In the genomic region with DNA sequence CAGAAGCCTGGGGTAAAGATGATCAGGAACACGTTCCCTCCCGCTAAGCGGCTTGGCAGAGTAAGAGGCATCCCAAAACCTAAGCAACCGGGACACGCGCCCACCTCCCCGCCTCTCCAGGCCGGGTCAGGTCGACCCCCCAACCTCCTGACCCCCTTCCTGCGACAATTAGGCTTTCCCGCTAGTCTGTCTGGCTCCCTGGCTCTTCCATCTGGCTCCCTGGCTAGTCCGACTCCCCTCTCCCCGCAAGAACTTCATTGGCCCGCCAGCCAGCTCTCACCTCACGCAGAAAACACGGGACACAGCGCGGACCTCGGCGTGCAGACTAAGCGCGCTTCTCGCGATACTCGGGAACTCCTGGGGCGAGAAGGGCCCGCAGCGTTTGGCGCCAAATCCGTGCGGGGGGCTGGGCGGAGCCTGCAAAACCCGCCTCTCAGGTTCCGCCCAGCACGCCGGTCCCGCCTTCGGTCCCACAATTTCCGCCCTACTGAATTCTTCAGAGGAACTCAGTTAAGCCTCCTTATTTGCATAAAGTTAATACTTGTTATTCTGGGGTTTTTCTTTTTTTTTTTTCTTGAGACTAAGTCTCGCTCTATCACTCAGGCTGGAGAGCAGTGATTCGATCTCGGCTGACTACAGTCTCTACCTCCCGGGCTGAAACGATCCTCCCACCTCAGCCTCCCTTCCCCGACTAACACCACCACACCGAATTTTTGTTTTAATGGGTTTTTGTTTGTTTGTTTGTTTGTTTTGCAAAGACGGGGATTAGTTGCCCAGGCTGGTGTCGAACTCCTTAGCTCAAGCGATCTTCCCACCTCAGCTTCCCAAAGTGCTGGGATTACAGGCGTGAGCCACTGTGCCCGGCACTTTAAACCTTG, we compare ENCODE assay signal across 1 cellular context.
A peak's percentile ranks its signal among the peaks of the same experiment; 100 is the strongest.
TF ChIP-seq lines count a peak whose summit lies in the region.

TIPIN (minus strand) TSS at position 327 of the 878 bp plus-strand sequence. CDS start 3,738 bp downstream, outside the sequence.

TF ChIP-seq in HepG2, 621 proteins besides CTCF, POLR2A, EP300 and RAD21 (continued from another document and continues in another):
- TF ChIP-seq ZNF281 (CRISPR knock-in tag; IDR thresholded peaks at IDR 0.05; ENCODE audit: borderline replicate concordance) = peak; percentile 70
- no peak for TF ChIP-seq PAF1 (CRISPR knock-in tag; IDR thresholded peaks at IDR 0.05)
- TF ChIP-seq ERF (CRISPR knock-in tag; IDR thresholded peaks at IDR 0.05) = peak; percentile 75
- no peak; the same call in none of the 2 replicates for TF ChIP-seq ARHGAP35 (CRISPR knock-in tag; IDR thresholded peaks at IDR 0.05; ENCODE audit: borderline replicate concordance)
- TF ChIP-seq ETV6 (CRISPR knock-in tag; conservative IDR thresholded peaks at IDR 0.05) = no peak
- TF ChIP-seq ZSCAN21 (CRISPR knock-in tag; IDR thresholded peaks at IDR 0.05; ENCODE audit: borderline replicate concordance) = peak; percentile 41; the same call in 1 of the 2 replicates
- TF ChIP-seq ZNF777 (CRISPR knock-in tag; IDR thresholded peaks at IDR 0.05) = no peak
- TF ChIP-seq ZNF138 (CRISPR knock-in tag; IDR thresholded peaks at IDR 0.05; ENCODE audit: low read depth) = no peak
- TF ChIP-seq PLSCR1 (CRISPR knock-in tag; IDR thresholded peaks at IDR 0.05; ENCODE audit: borderline replicate concordance) = no peak
- peak; percentile 66; the same call in 1 of the 2 replicates for TF ChIP-seq ZNF609 (CRISPR knock-in tag; IDR thresholded peaks at IDR 0.05; ENCODE audit: borderline replicate concordance)
- TF ChIP-seq SCMH1 (CRISPR knock-in tag; IDR thresholded peaks at IDR 0.05; ENCODE audit: borderline replicate concordance) = no peak
- no peak for TF ChIP-seq HDAC6 (IDR thresholded peaks at IDR 0.05; ENCODE audit: low read depth, low read length)
- TF ChIP-seq ZNF672 (CRISPR knock-in tag; IDR thresholded peaks at IDR 0.05) = no peak
- TF ChIP-seq, protein P1, sequence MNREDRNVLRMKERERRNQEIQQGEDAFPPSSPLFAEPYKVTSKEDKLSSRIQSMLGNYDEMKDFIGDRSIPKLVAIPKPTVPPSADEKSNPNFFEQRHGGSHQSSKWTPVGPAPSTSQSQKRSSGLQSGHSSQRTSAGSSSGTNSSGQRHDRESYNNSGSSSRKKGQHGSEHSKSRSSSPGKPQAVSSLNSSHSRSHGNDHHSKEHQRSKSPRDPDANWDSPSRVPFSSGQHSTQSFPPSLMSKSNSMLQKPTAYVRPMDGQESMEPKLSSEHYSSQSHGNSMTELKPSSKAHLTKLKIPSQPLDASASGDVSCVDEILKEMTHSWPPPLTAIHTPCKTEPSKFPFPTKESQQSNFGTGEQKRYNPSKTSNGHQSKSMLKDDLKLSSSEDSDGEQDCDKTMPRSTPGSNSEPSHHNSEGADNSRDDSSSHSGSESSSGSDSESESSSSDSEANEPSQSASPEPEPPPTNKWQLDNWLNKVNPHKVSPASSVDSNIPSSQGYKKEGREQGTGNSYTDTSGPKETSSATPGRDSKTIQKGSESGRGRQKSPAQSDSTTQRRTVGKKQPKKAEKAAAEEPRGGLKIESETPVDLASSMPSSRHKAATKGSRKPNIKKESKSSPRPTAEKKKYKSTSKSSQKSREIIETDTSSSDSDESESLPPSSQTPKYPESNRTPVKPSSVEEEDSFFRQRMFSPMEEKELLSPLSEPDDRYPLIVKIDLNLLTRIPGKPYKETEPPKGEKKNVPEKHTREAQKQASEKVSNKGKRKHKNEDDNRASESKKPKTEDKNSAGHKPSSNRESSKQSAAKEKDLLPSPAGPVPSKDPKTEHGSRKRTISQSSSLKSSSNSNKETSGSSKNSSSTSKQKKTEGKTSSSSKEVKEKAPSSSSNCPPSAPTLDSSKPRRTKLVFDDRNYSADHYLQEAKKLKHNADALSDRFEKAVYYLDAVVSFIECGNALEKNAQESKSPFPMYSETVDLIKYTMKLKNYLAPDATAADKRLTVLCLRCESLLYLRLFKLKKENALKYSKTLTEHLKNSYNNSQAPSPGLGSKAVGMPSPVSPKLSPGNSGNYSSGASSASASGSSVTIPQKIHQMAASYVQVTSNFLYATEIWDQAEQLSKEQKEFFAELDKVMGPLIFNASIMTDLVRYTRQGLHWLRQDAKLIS (CRISPR knock-in tag; IDR thresholded peaks at IDR 0.05) = no peak
- no peak for TF ChIP-seq DNMT1 (CRISPR knock-in tag; IDR thresholded peaks at IDR 0.05)
- TF ChIP-seq PRPF4 (IDR thresholded peaks at IDR 0.05; ENCODE audit: low read depth, low read length, poor library complexity, severe bottlenecking) = no peak
- TF ChIP-seq ZNF670 (CRISPR knock-in tag; IDR thresholded peaks at IDR 0.05; ENCODE audit: borderline replicate concordance) = no peak; the same call in 1 of the 2 replicates
- TF ChIP-seq, protein P2, sequence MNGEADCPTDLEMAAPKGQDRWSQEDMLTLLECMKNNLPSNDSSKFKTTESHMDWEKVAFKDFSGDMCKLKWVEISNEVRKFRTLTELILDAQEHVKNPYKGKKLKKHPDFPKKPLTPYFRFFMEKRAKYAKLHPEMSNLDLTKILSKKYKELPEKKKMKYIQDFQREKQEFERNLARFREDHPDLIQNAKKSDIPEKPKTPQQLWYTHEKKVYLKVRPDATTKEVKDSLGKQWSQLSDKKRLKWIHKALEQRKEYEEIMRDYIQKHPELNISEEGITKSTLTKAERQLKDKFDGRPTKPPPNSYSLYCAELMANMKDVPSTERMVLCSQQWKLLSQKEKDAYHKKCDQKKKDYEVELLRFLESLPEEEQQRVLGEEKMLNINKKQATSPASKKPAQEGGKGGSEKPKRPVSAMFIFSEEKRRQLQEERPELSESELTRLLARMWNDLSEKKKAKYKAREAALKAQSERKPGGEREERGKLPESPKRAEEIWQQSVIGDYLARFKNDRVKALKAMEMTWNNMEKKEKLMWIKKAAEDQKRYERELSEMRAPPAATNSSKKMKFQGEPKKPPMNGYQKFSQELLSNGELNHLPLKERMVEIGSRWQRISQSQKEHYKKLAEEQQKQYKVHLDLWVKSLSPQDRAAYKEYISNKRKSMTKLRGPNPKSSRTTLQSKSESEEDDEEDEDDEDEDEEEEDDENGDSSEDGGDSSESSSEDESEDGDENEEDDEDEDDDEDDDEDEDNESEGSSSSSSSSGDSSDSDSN (CRISPR knock-in tag; IDR thresholded peaks at IDR 0.05) = peak; percentile 63; the same call in 1 of the 2 replicates
- 0 out of 2 replicates have a peak, but pooled peaks have one; percentile 36 for TF ChIP-seq GATAD2A (CRISPR knock-in tag; IDR thresholded peaks at IDR 0.05)
- no peak for TF ChIP-seq TAF15 (IDR thresholded peaks at IDR 0.05; ENCODE audit: low read depth, low read length, poor library complexity, severe bottlenecking)
- TF ChIP-seq RBAK (CRISPR knock-in tag; IDR thresholded peaks at IDR 0.05) = no peak
- TF ChIP-seq KDM2A (CRISPR knock-in tag; IDR thresholded peaks at IDR 0.05; ENCODE audit: borderline replicate concordance, low read depth) = no peak; the same call in 1 of the 2 replicates
- TF ChIP-seq YY1 (IDR thresholded peaks at IDR 0.05; ENCODE audit: insufficient read depth, insufficient replicate concordance, low read depth, low read length) = no peak
- TF ChIP-seq, protein P3, sequence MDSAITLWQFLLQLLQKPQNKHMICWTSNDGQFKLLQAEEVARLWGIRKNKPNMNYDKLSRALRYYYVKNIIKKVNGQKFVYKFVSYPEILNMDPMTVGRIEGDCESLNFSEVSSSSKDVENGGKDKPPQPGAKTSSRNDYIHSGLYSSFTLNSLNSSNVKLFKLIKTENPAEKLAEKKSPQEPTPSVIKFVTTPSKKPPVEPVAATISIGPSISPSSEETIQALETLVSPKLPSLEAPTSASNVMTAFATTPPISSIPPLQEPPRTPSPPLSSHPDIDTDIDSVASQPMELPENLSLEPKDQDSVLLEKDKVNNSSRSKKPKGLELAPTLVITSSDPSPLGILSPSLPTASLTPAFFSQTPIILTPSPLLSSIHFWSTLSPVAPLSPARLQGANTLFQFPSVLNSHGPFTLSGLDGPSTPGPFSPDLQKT (CRISPR knock-in tag; IDR thresholded peaks at IDR 0.05; ENCODE audit: borderline replicate concordance) = no peak
- TF ChIP-seq, protein P4, sequence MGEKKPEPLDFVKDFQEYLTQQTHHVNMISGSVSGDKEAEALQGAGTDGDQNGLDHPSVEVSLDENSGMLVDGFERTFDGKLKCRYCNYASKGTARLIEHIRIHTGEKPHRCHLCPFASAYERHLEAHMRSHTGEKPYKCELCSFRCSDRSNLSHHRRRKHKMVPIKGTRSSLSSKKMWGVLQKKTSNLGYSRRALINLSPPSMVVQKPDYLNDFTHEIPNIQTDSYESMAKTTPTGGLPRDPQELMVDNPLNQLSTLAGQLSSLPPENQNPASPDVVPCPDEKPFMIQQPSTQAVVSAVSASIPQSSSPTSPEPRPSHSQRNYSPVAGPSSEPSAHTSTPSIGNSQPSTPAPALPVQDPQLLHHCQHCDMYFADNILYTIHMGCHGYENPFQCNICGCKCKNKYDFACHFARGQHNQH (CRISPR knock-in tag; IDR thresholded peaks at IDR 0.05) = peak; percentile 48; the same call in 1 of the 2 replicates
- TF ChIP-seq ZSCAN30 (CRISPR knock-in tag; IDR thresholded peaks at IDR 0.05) = no peak
- TF ChIP-seq SIN3A (IDR thresholded peaks at IDR 0.05; ENCODE audit: borderline replicate concordance, low read depth, low read length) = peak; percentile 80; the same call in 1 of the 2 replicates
- TF ChIP-seq ZNF614 (CRISPR knock-in tag; IDR thresholded peaks at IDR 0.05; ENCODE audit: borderline replicate concordance) = no peak
- TF ChIP-seq GABPA (IDR thresholded peaks at IDR 0.05; ENCODE audit: low read depth, low read length) = peak; percentile 43
- peak; percentile 83 for TF ChIP-seq GABPA (CRISPR knock-in tag; IDR thresholded peaks at IDR 0.05; ENCODE audit: low read depth)
- no peak for TF ChIP-seq FOXK2 (IDR thresholded peaks at IDR 0.05)
- TF ChIP-seq, protein P5, sequence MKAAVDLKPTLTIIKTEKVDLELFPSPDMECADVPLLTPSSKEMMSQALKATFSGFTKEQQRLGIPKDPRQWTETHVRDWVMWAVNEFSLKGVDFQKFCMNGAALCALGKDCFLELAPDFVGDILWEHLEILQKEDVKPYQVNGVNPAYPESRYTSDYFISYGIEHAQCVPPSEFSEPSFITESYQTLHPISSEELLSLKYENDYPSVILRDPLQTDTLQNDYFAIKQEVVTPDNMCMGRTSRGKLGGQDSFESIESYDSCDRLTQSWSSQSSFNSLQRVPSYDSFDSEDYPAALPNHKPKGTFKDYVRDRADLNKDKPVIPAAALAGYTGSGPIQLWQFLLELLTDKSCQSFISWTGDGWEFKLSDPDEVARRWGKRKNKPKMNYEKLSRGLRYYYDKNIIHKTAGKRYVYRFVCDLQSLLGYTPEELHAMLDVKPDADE (CRISPR knock-in tag; IDR thresholded peaks at IDR 0.05) = no peak
- TF ChIP-seq NBN (conservative IDR thresholded peaks at IDR 0.05) = no peak
- TF ChIP-seq ZNF136 (CRISPR knock-in tag; IDR thresholded peaks at IDR 0.05; ENCODE audit: low read depth) = 0 out of 2 replicates have a peak, but pooled peaks have one; percentile 65
- no peak for TF ChIP-seq HMGA1 (CRISPR knock-in tag; conservative IDR thresholded peaks at IDR 0.05)
- no peak for TF ChIP-seq U2AF2 (IDR thresholded peaks at IDR 0.05; ENCODE audit: low read depth, low read length)
- TF ChIP-seq NFATC3 (CRISPR knock-in tag; IDR thresholded peaks at IDR 0.05) = peak; percentile 65; the same call in 1 of the 2 replicates
- no peak for TF ChIP-seq KLF9 (CRISPR knock-in tag; IDR thresholded peaks at IDR 0.05; ENCODE audit: low read depth)
